In the genomic region with DNA sequence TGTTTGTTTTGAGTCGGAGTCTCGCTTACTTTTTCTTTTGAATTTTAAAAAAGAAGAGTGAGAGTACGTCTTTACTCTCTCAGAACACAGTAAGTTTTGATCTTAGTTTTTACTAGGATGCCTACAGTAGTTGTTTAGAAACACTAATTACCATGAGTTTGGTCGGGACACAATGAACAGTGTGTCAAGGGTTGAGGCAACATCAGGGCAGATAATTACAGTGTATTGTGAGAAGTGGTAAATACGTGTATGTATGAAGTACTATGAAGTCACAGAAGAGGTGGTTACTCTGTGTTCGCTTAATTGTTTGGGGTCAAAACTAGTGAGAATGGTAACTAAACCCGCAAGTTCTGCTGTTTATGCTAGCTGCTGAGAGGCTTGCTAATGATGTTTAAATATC, we compare ENCODE assay signal across 1 cellular context.
TF ChIP-seq lines count a peak whose summit lies in the region.

No MANE protein-coding gene starts in this region.

TF ChIP-seq in WTC11, 78 proteins besides CTCF, POLR2A, EP300 and RAD21 (continued from another document):
- TF ChIP-seq, protein P1, sequence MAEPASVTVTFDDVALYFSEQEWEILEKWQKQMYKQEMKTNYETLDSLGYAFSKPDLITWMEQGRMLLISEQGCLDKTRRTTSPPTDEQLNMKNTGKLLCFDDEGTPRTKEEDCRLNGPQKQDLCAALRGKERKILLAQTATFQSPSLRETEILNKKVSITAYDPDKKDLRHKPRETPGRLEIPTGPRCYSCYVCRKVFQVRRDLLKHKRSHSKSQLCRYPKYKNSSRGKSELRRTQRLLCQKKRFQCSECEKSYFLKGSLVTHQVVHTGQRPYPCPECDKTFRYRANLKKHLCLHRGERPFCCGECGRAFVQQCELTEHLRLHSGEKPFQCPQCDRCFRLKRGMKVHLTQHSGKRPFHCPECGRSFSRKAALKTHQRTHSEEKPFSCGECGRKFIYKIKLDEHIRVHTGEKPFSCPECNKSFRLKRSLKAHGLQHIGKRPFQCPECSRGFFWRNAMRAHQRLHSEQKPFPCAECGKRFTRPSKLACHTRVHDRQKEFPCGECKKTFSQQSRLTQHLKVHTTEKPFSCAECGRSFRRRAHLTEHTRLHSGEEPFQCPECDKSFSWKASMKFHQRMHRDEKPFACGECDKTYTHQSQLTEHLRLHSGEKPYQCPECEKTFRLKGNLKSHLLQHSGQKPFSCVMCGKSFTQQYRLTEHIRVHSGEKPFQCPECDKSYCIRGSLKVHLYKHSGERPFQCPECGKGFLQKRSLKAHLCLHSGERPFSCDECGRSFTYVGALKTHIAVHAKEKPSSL (CRISPR knock-in tag; conservative IDR thresholded peaks at IDR 0.05) = no peak
- TF ChIP-seq, protein P2, sequence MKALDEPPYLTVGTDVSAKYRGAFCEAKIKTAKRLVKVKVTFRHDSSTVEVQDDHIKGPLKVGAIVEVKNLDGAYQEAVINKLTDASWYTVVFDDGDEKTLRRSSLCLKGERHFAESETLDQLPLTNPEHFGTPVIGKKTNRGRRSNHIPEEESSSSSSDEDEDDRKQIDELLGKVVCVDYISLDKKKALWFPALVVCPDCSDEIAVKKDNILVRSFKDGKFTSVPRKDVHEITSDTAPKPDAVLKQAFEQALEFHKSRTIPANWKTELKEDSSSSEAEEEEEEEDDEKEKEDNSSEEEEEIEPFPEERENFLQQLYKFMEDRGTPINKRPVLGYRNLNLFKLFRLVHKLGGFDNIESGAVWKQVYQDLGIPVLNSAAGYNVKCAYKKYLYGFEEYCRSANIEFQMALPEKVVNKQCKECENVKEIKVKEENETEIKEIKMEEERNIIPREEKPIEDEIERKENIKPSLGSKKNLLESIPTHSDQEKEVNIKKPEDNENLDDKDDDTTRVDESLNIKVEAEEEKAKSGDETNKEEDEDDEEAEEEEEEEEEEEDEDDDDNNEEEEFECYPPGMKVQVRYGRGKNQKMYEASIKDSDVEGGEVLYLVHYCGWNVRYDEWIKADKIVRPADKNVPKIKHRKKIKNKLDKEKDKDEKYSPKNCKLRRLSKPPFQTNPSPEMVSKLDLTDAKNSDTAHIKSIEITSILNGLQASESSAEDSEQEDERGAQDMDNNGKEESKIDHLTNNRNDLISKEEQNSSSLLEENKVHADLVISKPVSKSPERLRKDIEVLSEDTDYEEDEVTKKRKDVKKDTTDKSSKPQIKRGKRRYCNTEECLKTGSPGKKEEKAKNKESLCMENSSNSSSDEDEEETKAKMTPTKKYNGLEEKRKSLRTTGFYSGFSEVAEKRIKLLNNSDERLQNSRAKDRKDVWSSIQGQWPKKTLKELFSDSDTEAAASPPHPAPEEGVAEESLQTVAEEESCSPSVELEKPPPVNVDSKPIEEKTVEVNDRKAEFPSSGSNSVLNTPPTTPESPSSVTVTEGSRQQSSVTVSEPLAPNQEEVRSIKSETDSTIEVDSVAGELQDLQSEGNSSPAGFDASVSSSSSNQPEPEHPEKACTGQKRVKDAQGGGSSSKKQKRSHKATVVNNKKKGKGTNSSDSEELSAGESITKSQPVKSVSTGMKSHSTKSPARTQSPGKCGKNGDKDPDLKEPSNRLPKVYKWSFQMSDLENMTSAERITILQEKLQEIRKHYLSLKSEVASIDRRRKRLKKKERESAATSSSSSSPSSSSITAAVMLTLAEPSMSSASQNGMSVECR (CRISPR knock-in tag; IDR thresholded peaks at IDR 0.05; ENCODE audit: borderline replicate concordance) = no peak
